ENCODE assay signal across 21 cellular contexts in the genomic region with DNA sequence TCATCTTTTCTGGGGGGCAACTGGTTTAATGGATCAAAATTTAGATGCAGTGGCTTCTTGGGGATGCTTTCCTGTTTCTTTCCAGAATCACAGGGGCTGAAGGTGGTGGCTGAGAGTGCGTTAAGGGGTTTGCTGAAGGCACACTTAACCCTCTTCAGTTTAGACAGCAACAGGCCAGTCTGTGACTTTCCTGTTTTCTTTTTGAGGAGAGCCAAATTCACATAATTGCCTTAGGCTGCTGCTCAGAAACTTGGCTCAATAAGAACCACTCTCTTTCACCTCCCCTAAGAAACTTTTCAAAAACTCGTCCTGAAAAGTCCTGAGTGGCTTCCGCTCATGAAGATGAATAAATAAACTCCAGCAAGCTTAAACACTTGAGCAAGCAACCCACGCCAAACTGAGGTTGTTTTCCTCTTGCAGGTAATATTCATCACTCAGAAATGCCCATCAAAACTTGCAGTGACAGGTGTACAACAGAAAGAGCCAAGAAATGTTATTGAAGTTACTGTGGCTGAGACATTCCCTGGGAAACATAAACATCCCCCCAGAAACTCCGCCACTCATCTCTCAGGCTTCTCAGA.
"Had no signal": no experiment of that assay in that cellular context is flagged by ENCODE, and none has a peak within 500 bp of the region (broad histone marks: within the 10 kb centered on the region; RNA-seq: fewer than 3 reads in every experiment).

No MANE protein-coding gene starts in this region.

- DNase-seq: cortex of kidney; dorsolateral prefrontal cortex; effector CD8-positive, alpha-beta T cell; foreskin melanocyte; heart left ventricle; hypothalamus; kidney glomerular epithelial cell; mesenchymal stem cell; naive B cell; occipital lobe; psoas muscle; right lobe of liver; spleen; stimulated activated CD4-positive, alpha-beta T cell treated with anti-CD3 and anti-CD28 coated beads, Interleukin-15, amount 100 ng/mL, for 24 hours; stimulated activated CD4-positive, alpha-beta T cell treated with anti-CD3 and anti-CD28 coated beads, Interleukin-1b, Interleukin-23, amount 100 ng/mL, for 48 hours; stimulated activated CD4-positive, alpha-beta T cell treated with anti-CD3 and anti-CD28 coated beads, Interleukin-4, amount 100 ng/mL, for 24 hours; stimulated activated naive CD8-positive, alpha-beta T cell treated with anti-CD3 and anti-CD28 coated beads, Interleukin-15, amount 100 ng/mL, for 72 hours; testis had no signal

- H3K4me1 ChIP-seq: heart left ventricle, parathyroid adenoma, psoas muscle, right lobe of liver, spleen, testis, tibial nerve had no signal

- H3K27me3 ChIP-seq: dorsolateral prefrontal cortex, right lobe of liver, spleen, testis, tibial nerve had no signal

- H3K9me3 ChIP-seq: psoas muscle, right lobe of liver, testis had no signal

- H3K27ac ChIP-seq: dorsolateral prefrontal cortex, heart left ventricle, parathyroid adenoma, psoas muscle, right lobe of liver, spleen, testis, tibial nerve had no signal

- H3K4me3 ChIP-seq: dorsolateral prefrontal cortex, heart left ventricle, psoas muscle, right lobe of liver, spleen, testis, tibial nerve had no signal

- ATAC-seq: heart left ventricle; psoas muscle; right lobe of liver; stimulated activated memory B cell treated with anti-CD40 and anti-IgM and Interleukin-4, amounts not matched to agents 10 μg/mL and 1 μg/mL and 100 μg/mL, for 72 hours; stimulated activated naive CD8-positive, alpha-beta T cell treated with anti-CD3 and anti-CD28 coated beads, Interleukin-15, amount 100 ng/mL, for 72 hours had no signal

- H3K36me3 ChIP-seq: heart left ventricle, right lobe of liver, spleen, tibial nerve had no signal
